1 cellular context compared by ENCODE assay signal in the genomic region with DNA sequence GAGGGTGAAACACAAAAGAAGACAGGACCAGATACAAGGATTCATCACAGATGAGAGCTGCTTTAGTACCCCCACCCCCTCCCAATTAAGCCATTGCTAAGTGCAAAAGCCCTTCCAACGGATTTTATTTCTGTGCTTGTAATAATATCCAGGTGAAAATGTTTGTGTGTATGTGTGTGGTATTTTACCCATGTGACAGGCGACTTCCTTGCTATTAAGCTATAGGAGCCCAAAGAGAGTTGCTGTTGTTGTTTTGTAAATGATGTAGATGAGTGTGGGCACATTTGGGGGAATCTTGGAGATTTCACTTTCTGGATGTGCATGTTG.
A peak's percentile ranks its signal among the peaks of the same experiment; 100 is the strongest.
TF ChIP-seq lines count a peak whose summit lies in the region.

No MANE protein-coding gene starts in this region.

TF ChIP-seq in endothelial cell of umbilical vein, 7 proteins besides CTCF, POLR2A, EP300 and RAD21:
- TF ChIP-seq EZH2 (IDR thresholded peaks at IDR 0.05; ENCODE audit: borderline replicate concordance, low read depth, low read length, severe bottlenecking) (peak; percentile 8), GATA2 (IDR thresholded peaks at IDR 0.05; ENCODE audit: insufficient read depth, insufficient read length, low read depth, low read length) (no peak)
TF ChIP-seq in endothelial cell of umbilical vein: peak in this region for 1.
